ENCODE assay signal across 1 cellular context in genomic region chr11:64073542-64073941, GRCh38.
TF ChIP-seq lines count a peak whose summit lies in the region.

No MANE protein-coding gene starts in this region.

TF ChIP-seq in HEK293, 187 proteins besides CTCF, POLR2A, EP300 and RAD21 (continued from another document):
- no peak for TF ChIP-seq SCRT2 (tag by site-specific recombination; IDR thresholded peaks at IDR 0.05)
- no peak for TF ChIP-seq ZNF416 (tag by site-specific recombination; IDR thresholded peaks at IDR 0.05)
- no peak for TF ChIP-seq ZNF280D (tag by site-specific recombination; IDR thresholded peaks at IDR 0.05)
- TF ChIP-seq ZNF155 (tag by site-specific recombination; IDR thresholded peaks at IDR 0.05) = no peak
- no peak for TF ChIP-seq PRDM10 (tag by site-specific recombination; IDR thresholded peaks at IDR 0.05)
